In genomic region chr11:125903753-125904659, GRCh38 we compare ENCODE assay signal across 9 cellular contexts. TPM values are rescaled to one million over a fixed set of nuclear protein-coding genes. Genes with fewer than 3 reads are reported as not detected.
DNase-seq lines count a peak whose midpoint lies in the region; ATAC-seq, FAIRE-seq and TF ChIP-seq lines count a peak whose summit lies in the region.
"Had no signal": no experiment of that assay in that cellular context is flagged by ENCODE, and none has a peak within 500 bp of the region (broad histone marks: within the 10 kb centered on the region; RNA-seq: fewer than 3 reads in every experiment).

DDX25 (plus strand) TSS chr11:125904508; CDS start chr11:125904518, 10 bp downstream.

- H3K9me3 ChIP-seq in GM23248 (ENCODE audit: low read depth) = no peaks in the 10 kb centered on the region

- peaks cover 3% of the 10 kb centered on the region; the same call in 1 of the 2 replicates for H3K4me1 ChIP-seq in GM23248 (ENCODE audit: insufficient read depth)

- in situ Hi-C loops in GM23248 (cut with MboI) = no loop called here

- H3K4me2 ChIP-seq in GM23248 (ENCODE audit: unreplicated experiment) = peak within 1 kb of the TSS; percentile 90

- peaks cover 28% of the 10 kb centered on the region for H3K79me2 ChIP-seq in GM23248 (ENCODE audit: insufficient read depth)

- peaks cover 15% of the 10 kb centered on the region; the same call in 1 of the 2 replicates for H3F3A ChIP-seq in GM23248 (ENCODE audit: insufficient read depth)

- H4K20me1 ChIP-seq in GM23248 (ENCODE audit: insufficient read depth) = no peaks in the 10 kb centered on the region

- peak; percentile 48 for ATAC-seq in stimulated activated naive CD8-positive, alpha-beta T cell treated with anti-CD3 and anti-CD28 coated beads, Interleukin-15, Interleukin-2, amounts not matched to agents 100 U/mL and 50 U/mL, for 24 hours
- no peak for ATAC-seq in HG02840 (IDR thresholded peaks at IDR 0.05; ENCODE audit: low FRiP score, unreplicated experiment)
- no peak for ATAC-seq in GM19463 (IDR thresholded peaks at IDR 0.05; ENCODE audit: unreplicated experiment)

- H3K36me3 ChIP-seq in GM23248 (ENCODE audit: low read depth) (peaks cover 11% of the 10 kb centered on the region), bronchial epithelial cell (ENCODE audit: control insufficient read depth, insufficient read depth, low read length) (peaks cover 3% of the 10 kb centered on the region)

- no peak within 1 kb of the TSS for H3K27ac ChIP-seq in GM23248
- H3K27ac ChIP-seq in layer of hippocampus (ENCODE audit: low read depth, low read length) = peak within 1 kb of the TSS; percentile 52

- 6 to 13% methylated on average over 46 to 80 of the region's 81 CpGs for WGBS in GM23248 (ENCODE audit: low coverage in 1 of 2, low lambda C conversion rate in 2 of 2, missing lambda C conversion rate in 2 of 2), 2 experiments

- H3K9me2 ChIP-seq in GM23248 (ENCODE audit: insufficient read depth) = no peaks in the 10 kb centered on the region

- H3K4me3 ChIP-seq in GM23248 (peak within 1 kb of the TSS; percentile 98), bronchial epithelial cell (ENCODE audit: low read depth, low read length) (peak within 1 kb of the TSS; percentile 22)

- H2AFZ ChIP-seq in GM23248 = peak within 1 kb of the TSS; percentile 98; the same call in 1 of the 2 replicates

- peaks cover 37% of the 10 kb centered on the region for H3K27me3 ChIP-seq in GM23248 (replicated peaks; ENCODE audit: insufficient read depth)
- peaks cover 2% of the 10 kb centered on the region for H3K27me3 ChIP-seq in bronchial epithelial cell (ENCODE audit: control insufficient read depth, insufficient read depth, low read length)
- H3K27me3 ChIP-seq in layer of hippocampus (ENCODE audit: control insufficient read depth, insufficient read depth, low read length) = peaks cover 2% of the 10 kb centered on the region

- no peak within 1 kb of the TSS for H3K9ac ChIP-seq in GM23248

- FAIRE-seq in bronchial epithelial cell (lab: Jason Lieb, UNC) = no peak
- no peak for FAIRE-seq in GM19239 (lab: Jason Lieb, UNC)

- DNase-seq in GM23248 = no peak
- peak; percentile 91 for DNase-seq in NCI-H69 (lab: John Stamatoyannopoulos, UW)
- DNase-seq in bronchial epithelial cell (ENCODE audit: low read depth) = no peak
- DNase-seq in stimulated activated naive CD8-positive, alpha-beta T cell treated with anti-CD3 and anti-CD28 coated beads, Interleukin-15, Interleukin-2, amounts not matched to agents 100 U/mL and 50 U/mL, for 24 hours = peak; percentile 41
- DNase-seq in GM19239 (ENCODE audit: insufficient read length, low spot score) = no peak

- TF ChIP-seq CTCF in bronchial epithelial cell (IDR thresholded peaks at IDR 0.05; ENCODE audit: insufficient read depth, low read length, severe bottlenecking) = no peak

RNA-seq across cellular contexts. Expression of gene DDX25, which starts in this region (rescaled TPM):
- total RNA-seq in GM23248 (2014; rRNA removed; shearing (Covaris generic)) = not detected in 2 replicates
- polyA plus RNA-seq in GM23248 (2016; fragmentation: Nextera tagmentation; extraction: Ambion mirVana) = not detected in 2 replicates
- total RNA-seq in bronchial epithelial cell = not detected in 2 replicates
- total RNA-seq: M059J had no signal

Comparison
In these comparisons a context has a peak if more than half of its experiments do, and no peak if none do; other contexts are left out.
1. DNase-seq: peak in NCI-H69 (single experiment) and stimulated activated naive CD8-positive, alpha-beta T cell treated with anti-CD3 and anti-CD28 coated beads, Interleukin-15, Interleukin-2, amounts not matched to agents 100 U/mL and 50 U/mL, for 24 hours (single experiment); none in GM23248 (single experiment), bronchial epithelial cell (single experiment) and GM19239 (single experiment).